Comparison of ENCODE assay signal across 1 cellular context in genomic region chr14:72401632-72402428, GRCh38.
TF ChIP-seq lines count a peak whose summit lies in the region.

No MANE protein-coding gene starts in this region.

TF ChIP-seq in GM23338, 12 proteins besides CTCF, POLR2A, EP300 and RAD21 (continued from another document):
- no peak for TF ChIP-seq ETS1 (IDR thresholded peaks at IDR 0.05)
- TF ChIP-seq CREB1 (CRISPR knock-in tag; IDR thresholded peaks at IDR 0.05; ENCODE audit: low read depth): no peak
- no peak for TF ChIP-seq STAT1 (IDR thresholded peaks at IDR 0.05; ENCODE audit: unreplicated experiment)
- TF ChIP-seq ZNF114 (CRISPR knock-in tag; IDR thresholded peaks at IDR 0.05): no peak
- TF ChIP-seq EZH2 (IDR thresholded peaks at IDR 0.05; ENCODE audit: low read depth, unreplicated experiment): no peak
- no peak for TF ChIP-seq JUNB (IDR thresholded peaks at IDR 0.05; ENCODE audit: unreplicated experiment)
- TF ChIP-seq ZNF462 (CRISPR knock-in tag; IDR thresholded peaks at IDR 0.05): no peak
- TF ChIP-seq POLR2AphosphoS5 (IDR thresholded peaks at IDR 0.05; ENCODE audit: low read depth): no peak
